In the genomic region with DNA sequence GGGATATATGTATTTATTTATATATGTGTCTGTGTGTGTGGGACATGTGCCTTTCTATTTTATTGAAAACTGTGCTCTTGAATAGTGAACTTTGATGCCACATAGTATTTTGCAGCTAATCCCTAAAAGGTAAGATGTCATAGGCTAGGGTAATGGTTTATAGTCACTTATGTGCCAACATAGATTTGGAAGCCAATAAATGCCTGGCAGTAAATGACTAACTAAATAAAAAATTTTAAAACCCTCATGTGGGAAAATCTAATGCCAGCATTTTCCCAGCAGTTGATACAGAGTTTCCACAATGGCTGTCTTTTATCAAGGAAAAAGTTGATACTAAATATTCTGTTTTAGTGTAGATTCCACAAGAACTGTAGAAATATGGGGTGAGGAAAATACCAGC, we compare ENCODE assay signal across 5 cellular contexts.
"Had no signal": no experiment of that assay in that cellular context is flagged by ENCODE, and none has a peak within 500 bp of the region (broad histone marks: within the 10 kb centered on the region; RNA-seq: fewer than 3 reads in every experiment).

No MANE protein-coding gene starts in this region.

- DNase-seq: IMR-90, KBM-7 had no signal

- H3K4me3 ChIP-seq: K562 had no signal

- ATAC-seq: HepG2, K562 had no signal

- H3K27ac ChIP-seq: HL-60 had no signal
